10 cellular contexts compared by ENCODE assay signal in the genomic region with DNA sequence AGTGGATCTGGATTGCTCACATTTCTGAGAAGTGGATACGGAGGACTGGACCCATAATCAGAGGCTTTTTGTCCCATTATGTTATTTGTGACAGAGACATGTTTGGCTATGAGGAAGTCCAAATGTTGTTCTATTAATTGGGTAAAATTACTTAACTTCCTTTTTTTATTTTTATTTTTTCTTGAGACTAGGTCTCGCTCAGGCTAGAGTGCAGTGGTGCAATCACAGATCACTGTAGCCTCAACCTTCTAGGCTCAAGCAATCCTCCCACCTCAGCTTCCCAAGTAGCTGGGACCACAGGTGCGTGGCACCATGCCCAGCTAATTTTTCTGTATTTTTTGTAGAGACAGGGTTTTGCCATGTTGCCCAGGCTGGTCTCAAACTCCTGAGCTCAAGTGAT.
"Had no signal": no experiment of that assay in that cellular context is flagged by ENCODE, and none has a peak within 500 bp of the region (broad histone marks: within the 10 kb centered on the region; RNA-seq: fewer than 3 reads in every experiment).

No MANE protein-coding gene starts in this region.

- H3K9me3 ChIP-seq: breast epithelium, tibial nerve had no signal

- H3K27me3 ChIP-seq: breast epithelium, dorsolateral prefrontal cortex, tibial nerve had no signal

- H3K4me3 ChIP-seq: breast epithelium, dorsolateral prefrontal cortex, tibial nerve had no signal

- H3K4me1 ChIP-seq: breast epithelium, tibial nerve had no signal

- DNase-seq: activated CD4-positive, alpha-beta memory T cell treated with anti-CD3 and anti-CD28 coated beads, Interleukin-2, amount 10 ng/mL, durations not matched to agents 7 days and 5 days; activated T-cell treated with anti-CD3 and anti-CD28 coated beads, Interleukin-2, amount 50 U/mL, for 48 hours; aorta; dorsolateral prefrontal cortex; hypothalamus; kidney glomerular epithelial cell; posterior cingulate gyrus had no signal

- H3K27ac ChIP-seq: breast epithelium, dorsolateral prefrontal cortex, tibial nerve had no signal

- H3K36me3 ChIP-seq: breast epithelium had no signal

- FAIRE-seq: endometrium had no signal
